ENCODE assay signal across 8 cellular contexts in genomic region chr11:62444835-62445234, GRCh38. TPM values are rescaled to one million over a fixed set of nuclear protein-coding genes. Genes with fewer than 3 reads are reported as not detected.
A peak's percentile ranks its signal among the peaks of the same experiment; 100 is the strongest.
DNase-seq lines count a peak whose midpoint lies in the region; ATAC-seq and TF ChIP-seq lines count a peak whose summit lies in the region.

No MANE protein-coding gene starts in this region.

- ATAC-seq in HG03039 (IDR thresholded peaks at IDR 0.05; ENCODE audit: unreplicated experiment): no peak

- H3K36me3 ChIP-seq in urinary bladder (ENCODE audit: insufficient read depth): no peaks in the 10 kb centered on the region

- peak overlapping the region; percentile 78 for H3K27ac ChIP-seq in urinary bladder (ENCODE audit: low read depth)

- WGBS in urinary bladder: 17% methylated on average over 9 of the region's 9 CpGs

- DNase-seq in activated naive CD4-positive, alpha-beta T cell treated with anti-CD3 and anti-CD28 coated beads, Interleukin-2, amount 50 U/mL, for 16 hours: no peak
- DNase-seq in mesothelial cell of epicardium (ENCODE audit: low spot score in 2 of 2, unreplicated experiment in 2 of 2): no peak
- no peak for DNase-seq in NCI-H774 (lab: John Stamatoyannopoulos, UW)
- no peak for DNase-seq in NCI-H1694 (lab: John Stamatoyannopoulos, UW)

- H3K9me3 Mint-ChIP-seq in activated naive CD4-positive, alpha-beta T cell treated with anti-CD3 and anti-CD28 coated beads, Interleukin-2, amount 50 U/mL, for 24 hours: no peaks in the 10 kb centered on the region
- no peaks in the 10 kb centered on the region for H3K9me3 Mint-ChIP-seq in brain
- no peaks in the 10 kb centered on the region for H3K9me3 Mint-ChIP-seq in mesothelial cell of epicardium

- peak overlapping the region; percentile 31 for H3K4me3 ChIP-seq in urinary bladder (ENCODE audit: low read depth, low read length)

- no peak overlapping the region for H3K27ac Mint-ChIP-seq in activated naive CD4-positive, alpha-beta T cell treated with anti-CD3 and anti-CD28 coated beads, Interleukin-2, amount 50 U/mL, for 24 hours
- H3K27ac Mint-ChIP-seq in brain (peak overlapping the region; percentile 88 to 97 (median 95)), mesothelial cell of epicardium (peak overlapping the region; percentile 44)

- TF ChIP-seq CTCF in brain (conservative IDR thresholded peaks at IDR 0.05) (no peak), mesothelial cell of epicardium (IDR thresholded peaks at IDR 0.05; ENCODE audit: unreplicated experiment) (no peak)

- no peaks in the 10 kb centered on the region for H3K4me1 ChIP-seq in urinary bladder (ENCODE audit: insufficient read depth)

- H3K4me3 Mint-ChIP-seq in activated naive CD4-positive, alpha-beta T cell treated with anti-CD3 and anti-CD28 coated beads, Interleukin-2, amount 50 U/mL, for 24 hours: peak overlapping the region; percentile 76
- H3K4me3 Mint-ChIP-seq in brain (peak overlapping the region in 4 of 5 experiments; percentile 16 to 65 (median 44)), mesothelial cell of epicardium (no peak overlapping the region)

- H3K4me1 Mint-ChIP-seq in activated naive CD4-positive, alpha-beta T cell treated with anti-CD3 and anti-CD28 coated beads, Interleukin-2, amount 50 U/mL, for 24 hours: peaks cover 6% of the 10 kb centered on the region
- H3K4me1 Mint-ChIP-seq in brain (peaks cover 31% of the 10 kb centered on the region), mesothelial cell of epicardium (peaks cover 28% of the 10 kb centered on the region)

- no peaks in the 10 kb centered on the region for H3K36me3 Mint-ChIP-seq in activated naive CD4-positive, alpha-beta T cell treated with anti-CD3 and anti-CD28 coated beads, Interleukin-2, amount 50 U/mL, for 24 hours
- H3K36me3 Mint-ChIP-seq in brain: no peaks in the 10 kb centered on the region
- no peaks in the 10 kb centered on the region for H3K36me3 Mint-ChIP-seq in mesothelial cell of epicardium

- H3K27me3 Mint-ChIP-seq in activated naive CD4-positive, alpha-beta T cell treated with anti-CD3 and anti-CD28 coated beads, Interleukin-2, amount 50 U/mL, for 24 hours: peaks cover 5% of the 10 kb centered on the region
- H3K27me3 Mint-ChIP-seq in brain (peaks cover 14% of the 10 kb centered on the region), mesothelial cell of epicardium (ENCODE audit: low read depth) (no peaks in the 10 kb centered on the region)

RNA-seq across cellular contexts. Expression of gene SCGB1A1, which starts 26.0 kb away (rescaled TPM):
- 24.1 TPM for polyA plus RNA-seq in brain (ENCODE audit: insufficient read depth, low read depth, low replicate concordance)
- total RNA-seq in mesothelial cell of epicardium: not detected in 3 replicates
- total RNA-seq in urinary bladder: 9.5 TPM
- polyA plus RNA-seq in urinary bladder: not detected

Comparison
In these comparisons a context has a peak if more than half of its experiments do, and no peak if none do; other contexts are left out.
1. RNA of gene SCGB1A1, which starts 26.0 kb away (total RNA-seq): 9.5 TPM in urinary bladder (single experiment); not detected in mesothelial cell of epicardium; every median in the first group is over 10 times any median in the second.